Comparison of ENCODE assay signal across 9 cellular contexts in the genomic region with DNA sequence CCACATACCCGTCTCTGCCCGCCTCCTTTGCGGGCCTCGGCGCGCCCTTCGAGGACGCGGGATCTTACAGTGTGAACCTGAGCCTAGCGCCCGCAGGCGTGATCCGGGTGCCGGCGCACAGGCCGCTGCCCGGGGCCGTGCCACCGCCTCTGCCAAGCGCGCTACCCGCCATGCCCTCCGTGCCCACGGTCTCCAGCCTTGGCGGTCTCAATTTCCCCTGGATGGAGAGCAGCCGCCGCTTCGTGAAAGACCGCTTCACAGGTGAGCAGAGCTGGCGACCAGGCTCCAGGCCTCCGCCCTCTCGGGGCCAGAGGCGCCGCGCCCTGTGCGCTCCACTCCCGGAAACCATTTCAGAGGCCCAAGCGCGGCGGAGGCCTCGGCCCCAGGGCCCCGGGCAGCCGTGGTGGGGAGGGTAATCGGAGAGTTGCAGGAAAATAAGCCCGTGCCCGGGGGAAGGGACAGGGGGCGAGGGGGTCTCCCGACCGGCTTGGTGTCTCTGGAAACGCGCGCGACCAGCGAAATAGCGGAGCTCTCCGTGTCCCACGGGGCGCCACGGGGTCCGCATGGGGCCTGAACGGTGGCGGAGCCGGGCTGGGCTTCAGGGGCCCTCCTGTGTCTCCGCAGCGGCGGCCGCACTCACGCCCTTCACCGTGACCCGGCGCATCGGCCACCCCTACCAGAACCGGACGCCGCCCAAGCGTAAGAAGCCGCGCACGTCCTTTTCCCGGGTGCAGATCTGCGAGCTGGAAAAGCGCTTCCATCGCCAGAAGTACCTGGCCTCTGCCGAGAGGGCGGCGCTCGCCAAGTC. TPM values are rescaled to one million over a fixed set of nuclear protein-coding genes. Genes with fewer than 3 reads are reported as not detected.
DNase-seq lines count a peak whose midpoint lies in the region; ATAC-seq, FAIRE-seq and TF ChIP-seq lines count a peak whose summit lies in the region.
"Had no signal": no experiment of that assay in that cellular context is flagged by ENCODE, and none has a peak within 500 bp of the region (broad histone marks: within the 10 kb centered on the region; RNA-seq: fewer than 3 reads in every experiment).

No MANE protein-coding gene starts in this region.

- H3K9ac ChIP-seq in liver (ENCODE audit: low read depth in 1 of 2, low read length in 2 of 2): no peak overlapping the region
- no peak overlapping the region for H3K9ac ChIP-seq in HepG2 (ENCODE audit: insufficient read depth, low read depth, low read length)
- no peak overlapping the region for H3K9ac ChIP-seq in GM23248

- H3K27ac Mint-ChIP-seq in T-helper 17 cell: no peak overlapping the region

- H3K9me3 ChIP-seq in liver (ENCODE audit: control insufficient read depth in 4 of 4, low read length in 3 of 4) (peaks cover 0 to 10% (median 0%) of the 10 kb centered on the region in 4 donors), HepG2 (ENCODE audit: low read length) (no peaks in the 10 kb centered on the region), T-helper 17 cell (ENCODE audit: control insufficient read depth, low read length, poor library complexity, severe bottlenecking) (no peaks in the 10 kb centered on the region), suprapubic skin (no peaks in the 10 kb centered on the region), GM23248 (ENCODE audit: low read depth) (no peaks in the 10 kb centered on the region)

- in situ Hi-C loops in HepG2 (cut with HindIII; ENCODE audit: extremely low pct_ligation_motif_present, low pct_unique_long_range_greater_than_20kb) (no loop called here), GM23248 (cut with MboI) (no loop called here)

- intact Hi-C loops in HepG2 (cut with micrococcal nuclease; ENCODE audit: unreplicated experiment): no loop called here

- H3K4me3 ChIP-seq in liver (ENCODE audit: low read depth in 1 of 3, low read length in 3 of 3) (peak overlapping the region in 1 of 3 donors; percentile 11), HepG2 (replicated peaks in 1 of 3; ENCODE audit: insufficient read depth in 1 of 3, low read depth in 2 of 3, low read length in 3 of 3) (no peak overlapping the region), suprapubic skin (peak overlapping the region; percentile 24), GM23248 (no peak overlapping the region)

- H3K79me2 ChIP-seq in HepG2 (ENCODE audit: insufficient read depth, low read length): no peaks in the 10 kb centered on the region
- no peaks in the 10 kb centered on the region for H3K79me2 ChIP-seq in GM23248 (ENCODE audit: insufficient read depth)

- no peak for ATAC-seq in HepG2
- ATAC-seq in T-helper 17 cell: no peak
- peak; percentile 47 for ATAC-seq in foreskin keratinocyte

- TF ChIP-seq POLR2A in HepG2 (IDR thresholded peaks at IDR 0.05; ENCODE audit: insufficient read depth in 1 of 2, low read depth in 2 of 2, low read length in 2 of 2): no peak
- TF ChIP-seq POLR2A in suprapubic skin (IDR thresholded peaks at IDR 0.05): no peak

- H3K27ac ChIP-seq in liver (ENCODE audit: low read depth in 1 of 2, low read length in 2 of 2): no peak overlapping the region
- no peak overlapping the region for H3K27ac ChIP-seq in HepG2 (ENCODE audit: extremely low read length, insufficient read depth, low read length)
- no peak overlapping the region for H3K27ac ChIP-seq in foreskin keratinocyte
- no peak overlapping the region for H3K27ac ChIP-seq in suprapubic skin
- H3K27ac ChIP-seq in GM23248: no peak overlapping the region

- H3K4me1 ChIP-seq in liver (ENCODE audit: control insufficient read depth in 4 of 4, insufficient read depth in 4 of 4, low read length in 3 of 4): peaks cover 10 to 43% (median 17%) of the 10 kb centered on the region in 4 donors
- H3K4me1 ChIP-seq in HepG2 (ENCODE audit: insufficient read depth, low read length): no peaks in the 10 kb centered on the region
- H3K4me1 ChIP-seq in foreskin keratinocyte: no peaks in the 10 kb centered on the region
- H3K4me1 ChIP-seq in suprapubic skin: peaks cover 64% of the 10 kb centered on the region
- H3K4me1 ChIP-seq in GM23248 (ENCODE audit: insufficient read depth): peaks cover 3% of the 10 kb centered on the region; the same call in 1 of the 2 replicates

- 6% methylated on average over 87 of the region's 87 CpGs for WGBS in liver
- 90% methylated on average over 15 of the region's 87 CpGs for WGBS in HepG2 (ENCODE audit: low lambda C conversion rate)
- WGBS in suprapubic skin: 2% methylated on average over 10 of the region's 87 CpGs
- 6 to 12% methylated on average over 55 to 68 of the region's 87 CpGs for WGBS in GM23248 (ENCODE audit: low coverage in 1 of 2, low lambda C conversion rate in 2 of 2, missing lambda C conversion rate in 2 of 2), 2 experiments

- POLR2A ChIA-PET in HepG2 (lab: Yijun Ruan, JAX): no interaction called here

- BruUV-seq in HepG2 (replicated peaks; lab: Mats Ljungman, UMichigan): no TSS peak

- TF ChIP-seq EP300 in HepG2 (IDR thresholded peaks at IDR 0.05; ENCODE audit: low read depth in 2 of 2, low read length in 2 of 2) (no peak), HepG2 (CRISPR knock-in tag; IDR thresholded peaks at IDR 0.05; ENCODE audit: borderline replicate concordance) (no peak), suprapubic skin (IDR thresholded peaks at IDR 0.05) (no peak)

- no peaks in the 10 kb centered on the region for H3F3A ChIP-seq in GM23248 (ENCODE audit: insufficient read depth)

- no peaks in the 10 kb centered on the region for H3K9me2 ChIP-seq in GM23248 (ENCODE audit: insufficient read depth)

- H3K36me3 Mint-ChIP-seq in T-helper 17 cell (ENCODE audit: low read depth): peaks cover 11% of the 10 kb centered on the region

- peaks cover 32% of the 10 kb centered on the region for H3K4me1 Mint-ChIP-seq in T-helper 17 cell

- H3K4me2 ChIP-seq in HepG2 (ENCODE audit: low read depth, low read length) (no peak overlapping the region), GM23248 (ENCODE audit: unreplicated experiment) (no peak overlapping the region)

- TF ChIP-seq CTCF in liver (IDR thresholded peaks at IDR 0.05; ENCODE audit: low read depth, low read length, missing input control): peak; percentile 38
- no peak for TF ChIP-seq CTCF in HepG2 (CRISPR knock-in tag; IDR thresholded peaks at IDR 0.05)
- peak; percentile 60 for TF ChIP-seq CTCF in foreskin keratinocyte (conservative IDR thresholded peaks at IDR 0.05)
- TF ChIP-seq CTCF in suprapubic skin (IDR thresholded peaks at IDR 0.05): peak in 1 of 2 donors; percentile 31
- TF ChIP-seq CTCF in D721Med (IDR thresholded peaks at IDR 0.05; ENCODE audit: insufficient read depth, missing control alignments): no peak

- H3K4me3 Mint-ChIP-seq in T-helper 17 cell: peak overlapping the region; percentile 71

- TF ChIP-seq RAD21 in liver (IDR thresholded peaks at IDR 0.05) (no peak), HepG2 (CRISPR knock-in tag; IDR thresholded peaks at IDR 0.05) (no peak)

- CTCF ChIA-PET in HepG2 (lab: Yijun Ruan, JAX; ENCODE audit: low intra/inter-chr PET ratio, low total read pairs): no interaction called here

- no peak for DNase-seq in HepG2 (ENCODE audit: low spot score)
- DNase-seq in T-helper 17 cell: no peak
- no peak for DNase-seq in foreskin keratinocyte
- peak in 1 of 2 donors; percentile 59 for DNase-seq in suprapubic skin (ENCODE audit: low spot score in 2 of 2)
- DNase-seq in GM23248: no peak
- no peak for DNase-seq in DMS153 treated with DMSO at 0.1 percent for 48 hours (lab: John Stamatoyannopoulos, UW; ENCODE audit: unreplicated experiment)
- DNase-seq in D721Med (ENCODE audit: insufficient read length, low spot score): no peak
- DNase-seq: midbrain had no signal

- peaks cover 15 to 23% (median 19%) of the 10 kb centered on the region in 4 donors for H3K27me3 ChIP-seq in liver (ENCODE audit: control insufficient read depth in 4 of 4, insufficient read depth in 4 of 4, low read length in 3 of 4)
- peaks cover 6 to 53% of the 10 kb centered on the region in 2 experiments; a peak in 4 of 5 replicates for H3K27me3 ChIP-seq in HepG2 (ENCODE audit: control insufficient read depth in 1 of 2, insufficient read depth in 2 of 2, low read length in 2 of 2)
- peaks cover 100% of the 10 kb centered on the region for H3K27me3 ChIP-seq in foreskin keratinocyte
- H3K27me3 ChIP-seq in suprapubic skin: peaks cover 100% of the 10 kb centered on the region
- peaks cover 92% of the 10 kb centered on the region for H3K27me3 ChIP-seq in GM23248 (replicated peaks; ENCODE audit: insufficient read depth)

- no peaks in the 10 kb centered on the region for H3K36me3 ChIP-seq in liver (ENCODE audit: control insufficient read depth in 4 of 4, insufficient read depth in 3 of 4, low read depth in 1 of 4, low read length in 3 of 4)
- H3K36me3 ChIP-seq in HepG2 (replicated peaks in 1 of 2; ENCODE audit: control insufficient read depth in 1 of 2, insufficient read depth in 2 of 2, low read length in 2 of 2): no peaks in the 10 kb centered on the region
- no peaks in the 10 kb centered on the region for H3K36me3 ChIP-seq in suprapubic skin
- H3K36me3 ChIP-seq in GM23248 (ENCODE audit: low read depth): no peaks in the 10 kb centered on the region

- no peak overlapping the region for H2AFZ ChIP-seq in HepG2 (ENCODE audit: low read length)
- H2AFZ ChIP-seq in GM23248: no peak overlapping the region

- FAIRE-seq in HepG2 (lab: Jason Lieb, UNC): no peak
- no peak for FAIRE-seq in D721Med (lab: Jason Lieb, UNC)

- H4K20me1 ChIP-seq in HepG2 (ENCODE audit: insufficient read depth, low read length) (no peaks in the 10 kb centered on the region), GM23248 (ENCODE audit: insufficient read depth) (no peaks in the 10 kb centered on the region)

- H3K27me3 Mint-ChIP-seq in T-helper 17 cell: peaks cover 70% of the 10 kb centered on the region

RNA-seq across cellular contexts. Expression of a gene that starts 0.7 kb away (rescaled TPM):
- total RNA-seq in liver (not detected), HepG2 (2016; rRNA removed; fragmentation: Illumina TruSeq; extraction: Trizol) (not detected in 2 replicates), T-helper 17 cell (not detected), foreskin keratinocyte (not detected in 2 replicates), suprapubic skin (not detected)
- polyA plus RNA-seq in liver (not detected), HepG2 (2011; rRNA removed) (not detected in 2 replicates), foreskin keratinocyte (0.03 TPM in 1 of 2 replicates, not detected in the other), GM23248 (2016; fragmentation: Nextera tagmentation; extraction: Ambion mirVana) (not detected in 2 replicates)
- total RNA-seq in HepG2 (2016; cell fraction: cytosol; rRNA removed; fragmentation: Illumina TruSeq; extraction: Trizol; ENCODE audit: low read depth): not detected in 2 replicates
- not detected in 2 replicates for total RNA-seq in HepG2 (2016; cell fraction: insoluble cytoplasmic fraction; rRNA removed; fragmentation: Illumina TruSeq; extraction: Trizol)
- total RNA-seq in HepG2 (2016; cell fraction: membrane; rRNA removed; fragmentation: Illumina TruSeq; extraction: Trizol): not detected in 2 replicates
- total RNA-seq in HepG2 (2016; cell fraction: nucleus; rRNA removed; fragmentation: Illumina TruSeq; extraction: Trizol): not detected in 2 replicates
- polyA plus RNA-seq in HepG2 (2011; cell fraction: cytosol; rRNA removed): not detected in 2 replicates
- not detected in 2 replicates for polyA plus RNA-seq in HepG2 (2011; cell fraction: nucleus; rRNA removed)
- polyA plus RNA-seq in HepG2 (2012): not detected in 2 replicates
- not detected in 2 replicates for polyA plus RNA-seq in HepG2 (2016; cell fraction: cytosol; fragmentation: Illumina TruSeq; extraction: Trizol; ENCODE audit: low read depth)
- not detected in 2 replicates for polyA plus RNA-seq in HepG2 (2016; cell fraction: insoluble cytoplasmic fraction; fragmentation: Illumina TruSeq; extraction: Trizol; ENCODE audit: low read depth)
- not detected in 2 replicates for polyA plus RNA-seq in HepG2 (2016; cell fraction: membrane; fragmentation: Illumina TruSeq; extraction: Trizol; ENCODE audit: low read depth)
- polyA plus RNA-seq in HepG2 (2016; cell fraction: nucleus; fragmentation: Illumina TruSeq; extraction: Trizol; ENCODE audit: insufficient read depth, low read depth): not detected in 2 replicates
- polyA minus RNA-seq in HepG2 (2011; rRNA and poly(A)+ RNA removed; ENCODE audit: low replicate concordance): 0.82 TPM in 1 of 2 replicates, not detected in the other
- polyA minus RNA-seq in HepG2 (2011; cell fraction: cytosol; rRNA and poly(A)+ RNA removed): not detected in 2 replicates
- polyA minus RNA-seq in HepG2 (2011; cell fraction: nucleus; rRNA and poly(A)+ RNA removed): not detected in 2 replicates
- not detected in 2 replicates for total RNA-seq in GM23248 (2014; rRNA removed; shearing (Covaris generic))

Comparison
In these comparisons a context has a peak if more than half of its experiments do, and no peak if none do; other contexts are left out.
1. CTCF ChIP-seq: peak in liver (single experiment) and foreskin keratinocyte (single experiment); none in HepG2 (single experiment) and D721Med (single experiment).